8 cellular contexts compared by ENCODE assay signal in genomic region chr7:42930889-42931288, GRCh38. TPM values are rescaled to one million over a fixed set of nuclear protein-coding genes. Genes with fewer than 3 reads are reported as not detected.
A peak's percentile ranks its signal among the peaks of the same experiment; 100 is the strongest.
DNase-seq lines count a peak whose midpoint lies in the region; ATAC-seq and TF ChIP-seq lines count a peak whose summit lies in the region.

No MANE protein-coding gene starts in this region.

- H3K18ac ChIP-seq in neuronal stem cell (ENCODE audit: low read length), result no peak overlapping the region

- H3K4me3 Mint-ChIP-seq in CD4-positive, alpha-beta T cell, result peak overlapping the region; percentile 92

- POLR2A ChIA-PET in CD4-positive, alpha-beta T cell (lab: Charles Lee), result interaction anchor here (0.7 to 2.1 kb wide), 2 partner anchors 15 to 42 kb away, joined by 3 to 15 read pairs; no protein-coding TSS in a partner anchor

- H2AFZ ChIP-seq in neuronal stem cell (ENCODE audit: low read length), result no peak overlapping the region

- H3K4me2 ChIP-seq in neuronal stem cell (ENCODE audit: insufficient read depth, low read length, poor library complexity, severe bottlenecking), result peak overlapping the region; percentile 55

- H3K4me3 ChIP-seq in NT2/D1 (ENCODE audit: insufficient read length, low read depth), result peak overlapping the region; percentile 96
- H3K4me3 ChIP-seq in endocrine pancreas (ENCODE audit: control insufficient read depth, insufficient read depth, low read length), result peak overlapping the region; percentile 93
- H3K4me3 ChIP-seq in neuronal stem cell (ENCODE audit: low read length in 2 of 2), result peak overlapping the region in 1 of 2 donors; percentile 84

- H3K9me3 Mint-ChIP-seq in CD4-positive, alpha-beta T cell, result no peaks in the 10 kb centered on the region

- no peak for ATAC-seq in CD4-positive, alpha-beta T cell (ENCODE audit: poor library complexity)

- peaks cover 40% of the 10 kb centered on the region for H3K36me3 ChIP-seq in NT2/D1 (ENCODE audit: insufficient read depth, insufficient read length, low read length)
- H3K36me3 ChIP-seq in endocrine pancreas (ENCODE audit: control insufficient read depth, insufficient read depth, low read length), result no peaks in the 10 kb centered on the region
- H3K36me3 ChIP-seq in neuronal stem cell (replicated peaks in 1 of 2; ENCODE audit: control insufficient read depth in 2 of 2, insufficient read depth in 2 of 2, low read length in 2 of 2), result peaks cover 6 to 54% of the 10 kb centered on the region in 2 donors

- intact Hi-C loops in CD4-positive, alpha-beta T cell (cut with DNase I, micrococcal nuclease), result loop anchor here (1.0 to 5.0 kb wide), 3 partner anchors 18 to 996 kb away; partner anchors contain the start of genes UBE2D4 (in 2 of the 2) and STK17A (in 1 of the 2)

- DNase-seq in CD4-positive, alpha-beta T cell, result no peak
- DNase-seq in NT2/D1 (ENCODE audit: low read depth, low spot score), result no peak
- DNase-seq in neuronal stem cell (ENCODE audit: low spot score), result no peak
- DNase-seq in iPS-NIHi11 (ENCODE audit: low spot score), result no peak
- no peak for DNase-seq in HK-2 (ENCODE audit: unreplicated experiment)
- DNase-seq in DMS153 treated with DMSO at 0.1 percent for 48 hours (lab: John Stamatoyannopoulos, UW; ENCODE audit: unreplicated experiment), result no peak
- DNase-seq in midbrain (lab: John Stamatoyannopoulos, UW), result no peak

- H3K14ac ChIP-seq in neuronal stem cell (ENCODE audit: low read length), result no peak overlapping the region

- no peak overlapping the region for H2BK5ac ChIP-seq in neuronal stem cell (ENCODE audit: low read length)

- H3K4me1 ChIP-seq in NT2/D1 (ENCODE audit: insufficient read depth, insufficient read length), result peaks cover 2% of the 10 kb centered on the region
- peaks cover 4% of the 10 kb centered on the region for H3K4me1 ChIP-seq in endocrine pancreas (ENCODE audit: control insufficient read depth, insufficient read depth, low read length)
- peaks cover 3 to 4% of the 10 kb centered on the region in 2 donors for H3K4me1 ChIP-seq in neuronal stem cell (ENCODE audit: control insufficient read depth in 2 of 2, insufficient read depth in 1 of 2, low read depth in 1 of 2, low read length in 2 of 2)

- H4K91ac ChIP-seq in neuronal stem cell (ENCODE audit: low read depth, low read length, poor library complexity), result no peak overlapping the region

- no peak overlapping the region for H2BK12ac ChIP-seq in neuronal stem cell (ENCODE audit: low read length)

- no peaks in the 10 kb centered on the region for H3K9me3 ChIP-seq in CD4-positive, alpha-beta T cell (ENCODE audit: control insufficient read depth, low read length)
- no peaks in the 10 kb centered on the region for H3K9me3 ChIP-seq in NT2/D1 (ENCODE audit: insufficient read depth, low read length)
- H3K9me3 ChIP-seq in endocrine pancreas (ENCODE audit: control insufficient read depth, low read length), result no peaks in the 10 kb centered on the region
- H3K9me3 ChIP-seq in neuronal stem cell (replicated peaks in 1 of 2; ENCODE audit: control insufficient read depth in 2 of 2, insufficient read depth in 1 of 2, low read depth in 1 of 2, low read length in 2 of 2), result no peaks in the 10 kb centered on the region

- no peak overlapping the region for H3K27ac ChIP-seq in CD4-positive, alpha-beta T cell (ENCODE audit: low read depth, low read length)
- no peak overlapping the region for H3K27ac ChIP-seq in neuronal stem cell (replicated peaks; ENCODE audit: low read length)

- H3K27ac Mint-ChIP-seq in CD4-positive, alpha-beta T cell, result peak overlapping the region; percentile 92

- peaks cover 59% of the 10 kb centered on the region for H3K36me3 Mint-ChIP-seq in CD4-positive, alpha-beta T cell (ENCODE audit: low read depth)

- H2BK15ac ChIP-seq in neuronal stem cell (ENCODE audit: low read length), result no peak overlapping the region

- H3K4me1 Mint-ChIP-seq in CD4-positive, alpha-beta T cell (ENCODE audit: low read depth), result peaks cover 79% of the 10 kb centered on the region

- no CpG with 5 or more reads among the region's 5 CpGs for whole genome bisulfite sequencing in neuronal stem cell (ENCODE audit: extremely low coverage in 2 of 2, insufficient read length in 2 of 2, insufficient replicate concordance in 1 of 2), 2 donors

- TF ChIP-seq CTCF in CD4-positive, alpha-beta T cell (IDR thresholded peaks at IDR 0.05), result no peak

- no peak overlapping the region for H2BK120ac ChIP-seq in neuronal stem cell (ENCODE audit: low read depth, low read length)

- H3K23ac ChIP-seq in neuronal stem cell (ENCODE audit: low read depth, low read length, poor library complexity), result no peak overlapping the region

- H3K79me1 ChIP-seq in neuronal stem cell (ENCODE audit: low read depth, low read length), result peaks cover 2% of the 10 kb centered on the region

- no peaks in the 10 kb centered on the region for H3K27me3 Mint-ChIP-seq in CD4-positive, alpha-beta T cell

- H3K27me3 ChIP-seq in CD4-positive, alpha-beta T cell (ENCODE audit: control insufficient read depth, insufficient read depth, low read length), result no peaks in the 10 kb centered on the region
- H3K27me3 ChIP-seq in NT2/D1 (ENCODE audit: insufficient read depth, insufficient read length) (no peaks in the 10 kb centered on the region), endocrine pancreas (ENCODE audit: control insufficient read depth, insufficient read depth, low read length) (no peaks in the 10 kb centered on the region), neuronal stem cell (ENCODE audit: control insufficient read depth in 3 of 3, insufficient read depth in 3 of 3, low read depth in 1 of 3, low read length in 3 of 3) (no peaks in the 10 kb centered on the region)

- CTCF ChIA-PET in CD4-positive, alpha-beta T cell (lab: Charles Lee), result interaction anchor here (1.8 kb wide), 1 partner anchor 10 kb away, joined by 5 read pairs; no protein-coding TSS in a partner anchor

- no peak overlapping the region for H2AK5ac ChIP-seq in neuronal stem cell (ENCODE audit: low read depth, low read length)

- H3K9ac ChIP-seq in NT2/D1 (ENCODE audit: insufficient read length, low read depth) (peak overlapping the region; percentile 65), endocrine pancreas (ENCODE audit: control insufficient read depth, insufficient read depth, low read length) (no peak overlapping the region), neuronal stem cell (ENCODE audit: low read depth, low read length, poor library complexity) (no peak overlapping the region)

- no peak overlapping the region for H3K4ac ChIP-seq in neuronal stem cell (ENCODE audit: low read length)

- no peak overlapping the region for H4K8ac ChIP-seq in neuronal stem cell (ENCODE audit: low read depth, low read length)

RNA-seq across cellular contexts. Expression of gene PSMA2, which starts 1.1 kb away (rescaled TPM):
- 10 to 100 TPM; 38.8 to 41.0 TPM for total RNA-seq in CD4-positive, alpha-beta T cell
- 224 TPM for polyA plus RNA-seq in neuronal stem cell (2013, experiment 1 of 2)
- 232 TPM for polyA plus RNA-seq in neuronal stem cell (2013, experiment 2 of 2)

RNA-seq across cellular contexts. Expression of gene MRPL32, which starts 1.3 kb away (rescaled TPM):
- total RNA-seq in CD4-positive, alpha-beta T cell, result 10 to 100 TPM; 57.1 to 60.7 TPM
- 96.2 TPM for polyA plus RNA-seq in neuronal stem cell (2013, experiment 1 of 2)
- polyA plus RNA-seq in neuronal stem cell (2013, experiment 2 of 2), result 101 TPM

RNA-seq across cellular contexts. Expression of gene C7orf25, which starts 19.0 kb away (rescaled TPM):
- total RNA-seq in CD4-positive, alpha-beta T cell, result 1 to 10 TPM; 2.1 to 3.7 TPM
- 2.5 TPM for polyA plus RNA-seq in neuronal stem cell (2013, experiment 1 of 2)
- polyA plus RNA-seq in neuronal stem cell (2013, experiment 2 of 2), result 2.4 TPM
